Comparison of ENCODE assay signal across 1 cellular context in the genomic region with DNA sequence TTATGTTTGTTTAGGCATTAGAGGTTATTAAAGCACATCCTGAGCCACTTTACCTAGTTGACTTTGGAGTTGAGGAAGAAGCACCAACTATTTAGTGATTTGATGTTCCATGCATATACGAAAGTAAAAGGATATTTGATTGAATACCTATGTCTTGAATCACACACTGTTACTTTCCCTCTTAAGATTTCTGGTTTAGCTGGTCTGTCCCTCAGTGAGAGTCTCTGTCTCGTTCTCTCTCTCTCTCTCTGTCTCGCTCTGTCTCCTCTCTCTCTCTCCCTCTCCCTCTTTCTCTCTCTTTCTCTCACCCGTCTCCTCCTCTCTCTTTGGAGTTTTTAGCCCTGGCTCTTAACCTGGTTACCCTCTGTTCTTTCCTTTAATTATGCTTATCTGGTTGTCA.
TF ChIP-seq lines count a peak whose summit lies in the region.

No MANE protein-coding gene starts in this region.

TF ChIP-seq in A549, 52 proteins besides CTCF, POLR2A, EP300 and RAD21:
- TF ChIP-seq MAFK (IDR thresholded peaks at IDR 0.05; ENCODE audit: partially characterized antibody) (no peak), HOXB5 (CRISPR knock-in tag; IDR thresholded peaks at IDR 0.05) (no peak), HOXB13 (CRISPR knock-in tag; IDR thresholded peaks at IDR 0.05; ENCODE audit: low read depth) (no peak), RARB (CRISPR knock-in tag; IDR thresholded peaks at IDR 0.05) (no peak), FOSB (CRISPR knock-in tag; IDR thresholded peaks at IDR 0.05) (no peak), CHD4 (IDR thresholded peaks at IDR 0.05; ENCODE audit: borderline replicate concordance) (no peak), ZC3H11A (IDR thresholded peaks at IDR 0.05) (no peak), FOXS1 (CRISPR knock-in tag; IDR thresholded peaks at IDR 0.05) (no peak), NFE2L2 (conservative IDR thresholded peaks at IDR 0.05; ENCODE audit: low read length) (no peak), CBX8 (IDR thresholded peaks at IDR 0.05) (no peak), SREBF2 (IDR thresholded peaks at IDR 0.05) (no peak), JUN (IDR thresholded peaks at IDR 0.05) (no peak), ZFP36 (IDR thresholded peaks at IDR 0.05; ENCODE audit: borderline replicate concordance, partially characterized antibody) (no peak), PHF8 (IDR thresholded peaks at IDR 0.05; ENCODE audit: borderline replicate concordance, low read depth) (no peak), HOXA7 (CRISPR knock-in tag; IDR thresholded peaks at IDR 0.05) (no peak), EHF (CRISPR knock-in tag; IDR thresholded peaks at IDR 0.05) (no peak), MAZ (IDR thresholded peaks at IDR 0.05; ENCODE audit: borderline replicate concordance, low read depth, low read length) (no peak)
- TF ChIP-seq, protein P1, sequence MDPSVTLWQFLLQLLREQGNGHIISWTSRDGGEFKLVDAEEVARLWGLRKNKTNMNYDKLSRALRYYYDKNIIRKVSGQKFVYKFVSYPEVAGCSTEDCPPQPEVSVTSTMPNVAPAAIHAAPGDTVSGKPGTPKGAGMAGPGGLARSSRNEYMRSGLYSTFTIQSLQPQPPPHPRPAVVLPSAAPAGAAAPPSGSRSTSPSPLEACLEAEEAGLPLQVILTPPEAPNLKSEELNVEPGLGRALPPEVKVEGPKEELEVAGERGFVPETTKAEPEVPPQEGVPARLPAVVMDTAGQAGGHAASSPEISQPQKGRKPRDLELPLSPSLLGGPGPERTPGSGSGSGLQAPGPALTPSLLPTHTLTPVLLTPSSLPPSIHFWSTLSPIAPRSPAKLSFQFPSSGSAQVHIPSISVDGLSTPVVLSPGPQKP (IDR thresholded peaks at IDR 0.05; ENCODE audit: low read depth, low read length): no peak
- TF ChIP-seq, protein P2, sequence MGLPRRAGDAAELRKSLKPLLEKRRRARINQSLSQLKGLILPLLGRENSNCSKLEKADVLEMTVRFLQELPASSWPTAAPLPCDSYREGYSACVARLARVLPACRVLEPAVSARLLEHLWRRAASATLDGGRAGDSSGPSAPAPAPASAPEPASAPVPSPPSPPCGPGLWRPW (IDR thresholded peaks at IDR 0.05): no peak
